ENCODE assay signal across 26 cellular contexts in the genomic region with DNA sequence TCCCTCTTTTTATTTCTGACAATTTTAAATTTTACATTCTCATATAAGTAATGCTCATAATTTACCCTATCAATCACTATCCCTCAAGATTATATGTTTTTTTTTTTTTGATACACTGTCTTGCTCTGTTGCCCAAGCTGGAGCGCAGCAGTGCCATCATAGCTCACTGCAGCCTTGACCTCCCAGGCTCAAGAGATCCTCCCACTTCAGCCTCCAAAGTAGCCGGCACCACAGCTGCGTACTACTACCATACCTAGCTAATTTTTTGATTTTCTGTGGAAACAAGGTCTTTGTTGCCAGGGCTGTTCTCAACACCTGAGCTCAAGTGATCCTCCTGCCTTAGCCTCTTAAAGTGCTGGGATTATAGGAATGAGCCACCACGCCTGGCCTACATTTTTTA. TPM values are rescaled to one million over a fixed set of nuclear protein-coding genes. Genes with fewer than 3 reads are reported as not detected.
DNase-seq lines count a peak whose midpoint lies in the region; ATAC-seq and TF ChIP-seq lines count a peak whose summit lies in the region.
"Had no signal": no experiment of that assay in that cellular context is flagged by ENCODE, and none has a peak within 500 bp of the region (broad histone marks: within the 10 kb centered on the region; RNA-seq: fewer than 3 reads in every experiment).

No MANE protein-coding gene starts in this region.

- DNase-seq in ELF-1 (ENCODE audit: low read depth, low spot score) (peak; percentile 3), right lobe of liver (no peak), NCI-H524 (lab: John Stamatoyannopoulos, UW) (no peak)
- no peak for DNase-seq in activated T-helper 1 cell treated with anti-CD3 and anti-CD28 coated beads, Interleukin-12 subunit alpha, Interleukin-12 subunit beta, Interleukin-2, Interleukin-4 antibody, amounts not matched to agents 30 ng/mL and 10 ng/mL and 1 ng/mL, durations not matched to agents 14 hours and 24 hours and 36 hours (ENCODE audit: low spot score)
- no peak for DNase-seq in activated effector memory CD4-positive, alpha-beta T cell treated with anti-CD3 and anti-CD28 coated beads, Interleukin-2, amount 50 U/mL, for 16 hours
- DNase-seq: activated CD4-positive, CD25-positive, alpha-beta regulatory T cell; activated gamma-delta T cell treated with Interleukin-2 at 50 U/mL for 16 hours; DMS79 treated with DMSO at 0.1 percent for 48 hours; foreskin keratinocyte; kidney glomerular epithelial cell; mesendoderm; naive B cell; NCI-H2107; NCI-H510A; ovary; sigmoid colon; SK-N-SH; stimulated activated naive B cell treated with anti-CD40 and anti-IgM and Interleukin-4, amounts not matched to agents 10 μg/mL and 1 μg/mL and 100 μg/mL, for 72 hours had no signal

- WGBS in right lobe of liver (ENCODE audit: insufficient coverage, low coverage, low lambda C conversion rate, missing lambda C conversion rate) = 97% methylated on average over 4 of the region's 4 CpGs

- H3K27ac ChIP-seq in 22Rv1 (peak overlapping the region; percentile 99; the same call in 1 of the 2 replicates), right lobe of liver (peak overlapping the region; percentile 100)
- H3K27ac ChIP-seq: C4-2B, foreskin keratinocyte, ovary, RWPE1, thoracic aorta had no signal

- H3K4me3 Mint-ChIP-seq in activated T-helper 1 cell treated with anti-CD3 and anti-CD28 coated beads, Interleukin-12 subunit alpha, Interleukin-12 subunit beta, Interleukin-2, Interleukin-4 antibody, amounts not matched to agents 30 ng/mL and 10 ng/mL and 1 ng/mL, durations not matched to agents 14 hours and 24 hours and 36 hours = peak overlapping the region; percentile 97
- H3K4me3 Mint-ChIP-seq: central memory CD8-positive, alpha-beta T cell; stimulated activated naive B cell treated with anti-CD40 and anti-IgM and Interleukin-4, amounts not matched to agents 10 μg/mL and 1 μg/mL and 100 μg/mL, for 72 hours had no signal

- no peak for TF ChIP-seq CTCF in 22Rv1 (IDR thresholded peaks at IDR 0.05)
- TF ChIP-seq CTCF in right lobe of liver (IDR thresholded peaks at IDR 0.05) = no peak

- peak overlapping the region in 1 of 3 donors; percentile 66 for H3K4me3 ChIP-seq in right lobe of liver
- H3K4me3 ChIP-seq: ovary, sigmoid colon, thoracic aorta had no signal

- no peaks in the 10 kb centered on the region for H3K27me3 ChIP-seq in right lobe of liver
- H3K27me3 ChIP-seq: foreskin keratinocyte, ovary, sigmoid colon had no signal

- no peak for TF ChIP-seq POLR2A in right lobe of liver (IDR thresholded peaks at IDR 0.05)

- intact Hi-C loops in activated T-helper 1 cell treated with anti-CD3 and anti-CD28 coated beads, Interleukin-12 subunit alpha, Interleukin-12 subunit beta, Interleukin-2, Interleukin-4 antibody, amounts not matched to agents 30 ng/mL and 10 ng/mL and 1 ng/mL, durations not matched to agents 14 hours and 24 hours and 36 hours (cut with micrococcal nuclease) = loop anchor here (2.0 kb wide), 1 partner anchor 29 kb away; no protein-coding TSS in a partner anchor
- intact Hi-C loops in right lobe of liver (cut with DNase I) = no loop called here

- no peak overlapping the region for H3K27ac Mint-ChIP-seq in activated T-helper 1 cell treated with anti-CD3 and anti-CD28 coated beads, Interleukin-12 subunit alpha, Interleukin-12 subunit beta, Interleukin-2, Interleukin-4 antibody, amounts not matched to agents 30 ng/mL and 10 ng/mL and 1 ng/mL, durations not matched to agents 14 hours and 24 hours and 36 hours
- H3K27ac Mint-ChIP-seq: stimulated activated naive B cell treated with anti-CD40 and anti-IgM and Interleukin-4, amounts not matched to agents 10 μg/mL and 1 μg/mL and 100 μg/mL, for 72 hours had no signal

- ATAC-seq in right lobe of liver (no peak), HG02588 (IDR thresholded peaks at IDR 0.05; ENCODE audit: unreplicated experiment) (no peak), GM18498 (IDR thresholded peaks at IDR 0.05; ENCODE audit: unreplicated experiment) (no peak)
- ATAC-seq: foreskin keratinocyte; HCT116; stimulated activated naive B cell treated with anti-CD40 and anti-IgM and Interleukin-4, amounts not matched to agents 10 μg/mL and 1 μg/mL and 100 μg/mL, for 72 hours had no signal

- H3K4me1 Mint-ChIP-seq in activated T-helper 1 cell treated with anti-CD3 and anti-CD28 coated beads, Interleukin-12 subunit alpha, Interleukin-12 subunit beta, Interleukin-2, Interleukin-4 antibody, amounts not matched to agents 30 ng/mL and 10 ng/mL and 1 ng/mL, durations not matched to agents 14 hours and 24 hours and 36 hours (ENCODE audit: low read depth) = peaks cover 62% of the 10 kb centered on the region

- H3K36me3 ChIP-seq in right lobe of liver = peaks cover 0 to under 1% (median 0%) of the 10 kb centered on the region in 4 donors
- H3K36me3 ChIP-seq: ovary, sigmoid colon, thoracic aorta had no signal

- H3K36me3 Mint-ChIP-seq in activated T-helper 1 cell treated with anti-CD3 and anti-CD28 coated beads, Interleukin-12 subunit alpha, Interleukin-12 subunit beta, Interleukin-2, Interleukin-4 antibody, amounts not matched to agents 30 ng/mL and 10 ng/mL and 1 ng/mL, durations not matched to agents 14 hours and 24 hours and 36 hours (ENCODE audit: low read depth) = peaks cover 31% of the 10 kb centered on the region
- H3K36me3 Mint-ChIP-seq: naive B cell; stimulated activated naive B cell treated with anti-CD40 and anti-IgM and Interleukin-4, amounts not matched to agents 10 μg/mL and 1 μg/mL and 100 μg/mL, for 72 hours had no signal

- peaks cover 0 to 24% (median 8%) of the 10 kb centered on the region in 4 donors for H3K4me1 ChIP-seq in right lobe of liver

- H3K9me3 Mint-ChIP-seq in activated T-helper 1 cell treated with anti-CD3 and anti-CD28 coated beads, Interleukin-12 subunit alpha, Interleukin-12 subunit beta, Interleukin-2, Interleukin-4 antibody, amounts not matched to agents 30 ng/mL and 10 ng/mL and 1 ng/mL, durations not matched to agents 14 hours and 24 hours and 36 hours = no peaks in the 10 kb centered on the region
- H3K9me3 Mint-ChIP-seq: central memory CD8-positive, alpha-beta T cell; naive B cell; stimulated activated naive B cell treated with anti-CD40 and anti-IgM and Interleukin-4, amounts not matched to agents 10 μg/mL and 1 μg/mL and 100 μg/mL, for 72 hours had no signal

- H3K9me3 ChIP-seq in right lobe of liver = no peaks in the 10 kb centered on the region
- H3K9me3 ChIP-seq: ovary, sigmoid colon, SK-N-SH, thoracic aorta had no signal

- H3K27me3 Mint-ChIP-seq in activated T-helper 1 cell treated with anti-CD3 and anti-CD28 coated beads, Interleukin-12 subunit alpha, Interleukin-12 subunit beta, Interleukin-2, Interleukin-4 antibody, amounts not matched to agents 30 ng/mL and 10 ng/mL and 1 ng/mL, durations not matched to agents 14 hours and 24 hours and 36 hours (ENCODE audit: insufficient read depth) = no peaks in the 10 kb centered on the region
- H3K27me3 Mint-ChIP-seq: central memory CD8-positive, alpha-beta T cell had no signal

RNA-seq across cellular contexts. Expression of gene DUSP16, which starts 4.4 kb away (rescaled TPM):
- 49.3 and 52.0 TPM in 2 replicates for total RNA-seq in activated T-helper 1 cell treated with anti-CD3 and anti-CD28 coated beads, Interleukin-12 subunit alpha, Interleukin-12 subunit beta, Interleukin-2, Interleukin-4 antibody, amounts not matched to agents 30 ng/mL and 10 ng/mL and 1 ng/mL, durations not matched to agents 14 hours and 24 hours and 36 hours
- total RNA-seq in right lobe of liver = 10 to 100 TPM; 41.9 to 74.2 (median 48.4) TPM

RNA-seq across cellular contexts. Expression of gene CREBL2, which starts 53.4 kb away (rescaled TPM):
- 16.7 and 17.9 TPM in 2 replicates for total RNA-seq in activated T-helper 1 cell treated with anti-CD3 and anti-CD28 coated beads, Interleukin-12 subunit alpha, Interleukin-12 subunit beta, Interleukin-2, Interleukin-4 antibody, amounts not matched to agents 30 ng/mL and 10 ng/mL and 1 ng/mL, durations not matched to agents 14 hours and 24 hours and 36 hours
- 10 to 100 TPM; 24.3 to 28.5 (median 26.8) TPM for total RNA-seq in right lobe of liver
